ENCODE assay signal across 22 cellular contexts in genomic region chr4:40177591-40177990, GRCh38. TPM values are rescaled to one million over a fixed set of nuclear protein-coding genes. Genes with fewer than 3 reads are reported as not detected.
DNase-seq lines count a peak whose midpoint lies in the region; ATAC-seq and TF ChIP-seq lines count a peak whose summit lies in the region.
"Had no signal": no experiment of that assay in that cellular context is flagged by ENCODE, and none has a peak within 500 bp of the region (broad histone marks: within the 10 kb centered on the region; RNA-seq: fewer than 3 reads in every experiment).

No MANE protein-coding gene starts in this region.

- H3K9ac ChIP-seq in SK-N-MC (ENCODE audit: insufficient read length), result no peak overlapping the region

- no peak for DNase-seq in activated naive CD4-positive, alpha-beta T cell (lab: John Stamatoyannopoulos, UW)
- no peak for DNase-seq in SK-N-MC (ENCODE audit: low read depth, low spot score)
- no peak for DNase-seq in endothelial cell (ENCODE audit: low spot score)
- no peak for DNase-seq in HUDEP-2 (lab: John Stamatoyannopoulos, UW; ENCODE audit: unreplicated experiment in 76 of 76)
- DNase-seq: 8988T, Caco-2, DMS153, GF-D8, GOT3, MV-4-11, NCI-H1694 treated with DMSO at 0.1 percent for 48 hours, NCI-H2107, NCI-H510A treated with DMSO at 0.1 percent for 48 hours, NCI-H774, PC-9 had no signal

- no peak overlapping the region for H3K4me3 ChIP-seq in SK-N-MC
- H3K4me3 ChIP-seq: PC-9, SJSA1 had no signal

- no peak overlapping the region for H3K4me3 Mint-ChIP-seq in activated naive CD4-positive, alpha-beta T cell treated with anti-CD3 and anti-CD28 coated beads, Interleukin-2, amount 50 U/mL, for 24 hours
- H3K4me3 Mint-ChIP-seq in endothelial cell (ENCODE audit: unreplicated experiment), result no peak overlapping the region
- H3K4me3 Mint-ChIP-seq in stimulated activated memory B cell treated with anti-CD40 and anti-IgM and Interleukin-4, amounts not matched to agents 10 μg/mL and 1 μg/mL and 100 μg/mL, for 72 hours, result no peak overlapping the region
- H3K4me3 Mint-ChIP-seq: B cell had no signal

- TF ChIP-seq POLR2A in GM18505 (IDR thresholded peaks at IDR 0.05; ENCODE audit: borderline replicate concordance, extremely low read depth, insufficient read depth, insufficient read length), result no peak

- H3K36me3 ChIP-seq in SK-N-MC (ENCODE audit: insufficient read depth, low read length), result no peaks in the 10 kb centered on the region
- H3K36me3 ChIP-seq: SJSA1 had no signal

- peak overlapping the region; percentile 66 for H3K27ac Mint-ChIP-seq in activated naive CD4-positive, alpha-beta T cell treated with anti-CD3 and anti-CD28 coated beads, Interleukin-2, amount 50 U/mL, for 24 hours
- H3K27ac Mint-ChIP-seq in endothelial cell (ENCODE audit: unreplicated experiment), result peak overlapping the region; percentile 13
- peak overlapping the region; percentile 63 for H3K27ac Mint-ChIP-seq in stimulated activated memory B cell treated with anti-CD40 and anti-IgM and Interleukin-4, amounts not matched to agents 10 μg/mL and 1 μg/mL and 100 μg/mL, for 72 hours
- H3K27ac Mint-ChIP-seq: B cell had no signal

- H3K9me3 ChIP-seq in SK-N-MC (ENCODE audit: low read depth, low read length), result no peaks in the 10 kb centered on the region
- H3K9me3 ChIP-seq: Caco-2, SJSA1 had no signal

- no peaks in the 10 kb centered on the region for H3K9me3 Mint-ChIP-seq in activated naive CD4-positive, alpha-beta T cell treated with anti-CD3 and anti-CD28 coated beads, Interleukin-2, amount 50 U/mL, for 24 hours
- no peaks in the 10 kb centered on the region for H3K9me3 Mint-ChIP-seq in endothelial cell (ENCODE audit: unreplicated experiment)
- no peaks in the 10 kb centered on the region for H3K9me3 Mint-ChIP-seq in stimulated activated memory B cell treated with anti-CD40 and anti-IgM and Interleukin-4, amounts not matched to agents 10 μg/mL and 1 μg/mL and 100 μg/mL, for 72 hours

- H3K27me3 Mint-ChIP-seq in activated naive CD4-positive, alpha-beta T cell treated with anti-CD3 and anti-CD28 coated beads, Interleukin-2, amount 50 U/mL, for 24 hours, result no peaks in the 10 kb centered on the region
- peaks cover 5% of the 10 kb centered on the region for H3K27me3 Mint-ChIP-seq in endothelial cell (ENCODE audit: unreplicated experiment)
- no peaks in the 10 kb centered on the region for H3K27me3 Mint-ChIP-seq in stimulated activated memory B cell treated with anti-CD40 and anti-IgM and Interleukin-4, amounts not matched to agents 10 μg/mL and 1 μg/mL and 100 μg/mL, for 72 hours
- H3K27me3 Mint-ChIP-seq: B cell had no signal

- peaks cover 56% of the 10 kb centered on the region for H3K4me1 Mint-ChIP-seq in activated naive CD4-positive, alpha-beta T cell treated with anti-CD3 and anti-CD28 coated beads, Interleukin-2, amount 50 U/mL, for 24 hours
- peaks cover 38% of the 10 kb centered on the region for H3K4me1 Mint-ChIP-seq in endothelial cell (ENCODE audit: unreplicated experiment)
- H3K4me1 Mint-ChIP-seq in stimulated activated memory B cell treated with anti-CD40 and anti-IgM and Interleukin-4, amounts not matched to agents 10 μg/mL and 1 μg/mL and 100 μg/mL, for 72 hours, result peaks cover 45% of the 10 kb centered on the region

- TF ChIP-seq CTCF in endothelial cell (IDR thresholded peaks at IDR 0.05; ENCODE audit: unreplicated experiment), result no peak

- H3K36me3 Mint-ChIP-seq in activated naive CD4-positive, alpha-beta T cell treated with anti-CD3 and anti-CD28 coated beads, Interleukin-2, amount 50 U/mL, for 24 hours, result no peaks in the 10 kb centered on the region
- no peaks in the 10 kb centered on the region for H3K36me3 Mint-ChIP-seq in endothelial cell (ENCODE audit: low read depth, unreplicated experiment)
- H3K36me3 Mint-ChIP-seq in stimulated activated memory B cell treated with anti-CD40 and anti-IgM and Interleukin-4, amounts not matched to agents 10 μg/mL and 1 μg/mL and 100 μg/mL, for 72 hours, result no peaks in the 10 kb centered on the region

- H3K27ac ChIP-seq in SK-N-MC, result peak overlapping the region; percentile 86
- H3K27ac ChIP-seq: PC-9, SJSA1 had no signal

- no peak for ATAC-seq in stimulated activated memory B cell treated with anti-CD40 and anti-IgM and Interleukin-4, amounts not matched to agents 10 μg/mL and 1 μg/mL and 100 μg/mL, for 72 hours
- ATAC-seq in GM21717 (IDR thresholded peaks at IDR 0.05; ENCODE audit: unreplicated experiment), result no peak
- ATAC-seq in GM18505 (IDR thresholded peaks at IDR 0.05; ENCODE audit: unreplicated experiment), result no peak
- ATAC-seq: HCT116 had no signal

RNA-seq across cellular contexts. Expression of gene RHOH, which starts 19.2 kb away (rescaled TPM):
- total RNA-seq in endothelial cell (ENCODE audit: unreplicated experiment), result 20.4 TPM
- total RNA-seq: Caco-2, PC-9, SJSA1 had no signal

Comparison
In these comparisons a context has a peak if more than half of its experiments do, and no peak if none do; other contexts are left out.
1. H3K27ac Mint-ChIP-seq: peak in every context shown above with its lines; median percentile 66 in activated naive CD4-positive, alpha-beta T cell treated with anti-CD3 and anti-CD28 coated beads, Interleukin-2, amount 50 U/mL, for 24 hours; 63 in stimulated activated memory B cell treated with anti-CD40 and anti-IgM and Interleukin-4, amounts not matched to agents 10 μg/mL and 1 μg/mL and 100 μg/mL, for 72 hours; 13 in endothelial cell.